In genomic region chr16:48684148-48684547, GRCh38 we compare ENCODE assay signal across 29 cellular contexts.
"Had no signal": no experiment of that assay in that cellular context is flagged by ENCODE, and none has a peak within 500 bp of the region (broad histone marks: within the 10 kb centered on the region; RNA-seq: fewer than 3 reads in every experiment).

No MANE protein-coding gene starts in this region.

- H3K36me3 Mint-ChIP-seq: natural killer cell; neural progenitor cell; stimulated activated effector memory CD8-positive, alpha-beta T cell treated with anti-CD3 and anti-CD28 coated beads, Interleukin-12 subunit alpha, Interleukin-12 subunit beta, amount 100 ng/mL, for 72 hours; stimulated activated naive B cell treated with anti-CD40 and anti-IgM and Interleukin-4, amounts not matched to agents 10 μg/mL and 1 μg/mL and 100 μg/mL, for 72 hours had no signal

- H3K4me1 ChIP-seq: parathyroid adenoma, psoas muscle, thyroid gland, upper lobe of left lung, vagina had no signal

- H3K9me3 Mint-ChIP-seq: natural killer cell; neural progenitor cell; stimulated activated effector memory CD8-positive, alpha-beta T cell treated with anti-CD3 and anti-CD28 coated beads, Interleukin-12 subunit alpha, Interleukin-12 subunit beta, amount 100 ng/mL, for 72 hours; stimulated activated naive CD8-positive, alpha-beta T cell treated with anti-CD3 and anti-CD28 coated beads, Interleukin-15, Interleukin-2, amounts not matched to agents 100 ng/mL and 50 ng/mL, for 24 hours had no signal

- H3K4me3 ChIP-seq: neural progenitor cell, ovary, psoas muscle, skin epidermis, smooth muscle cell, spleen, stomach, thoracic aorta, thyroid gland, tibial nerve, upper lobe of left lung, vagina had no signal

- ATAC-seq: natural killer cell; psoas muscle; right cardiac atrium; sciatic nerve; stimulated activated effector memory CD8-positive, alpha-beta T cell treated with anti-CD3 and anti-CD28 coated beads, Interleukin-12 subunit alpha, Interleukin-12 subunit beta, amount 100 ng/mL, for 72 hours; stimulated activated naive B cell treated with anti-CD40 and anti-IgM and Interleukin-4, amounts not matched to agents 10 μg/mL and 1 μg/mL and 100 μg/mL, for 72 hours had no signal

- DNase-seq: natural killer cell; occipital lobe; ovary; posterior cingulate gyrus; psoas muscle; right cardiac atrium; spleen; stimulated activated CD4-positive, alpha-beta T cell treated with anti-CD3 and anti-CD28 coated beads, Interleukin-12 subunit alpha, Interleukin-12 subunit beta, amount 100 ng/mL, for 4 hours; stimulated activated CD4-positive, alpha-beta T cell treated with anti-CD3 and anti-CD28 coated beads, Interleukin-2, amount 100 ng/mL, for 24 hours; stimulated activated CD4-positive, alpha-beta T cell treated with anti-CD3 and anti-CD28 coated beads, Interleukin-2, amount 100 ng/mL, for 48 hours; stimulated activated CD4-positive, alpha-beta T cell treated with anti-CD3 and anti-CD28 coated beads, Interleukin-4, amount 100 ng/mL, for 24 hours; stimulated activated naive B cell treated with anti-CD40 and anti-IgM and Interleukin-4, amounts not matched to agents 10 μg/mL and 1 μg/mL and 100 μg/mL, for 72 hours; stimulated activated naive CD4-positive, alpha-beta T cell treated with Interleukin-2 at 50 U/mL for 16 hours; stomach; thyroid gland; upper lobe of left lung had no signal

- H2AFZ ChIP-seq: neural progenitor cell, parathyroid adenoma had no signal

- H3K4me2 ChIP-seq: neural progenitor cell, smooth muscle cell had no signal

- H3K9ac ChIP-seq: neural progenitor cell, parathyroid adenoma had no signal

- H3K36me3 ChIP-seq: neural progenitor cell, ovary, spleen, stomach, thoracic aorta, thyroid gland, tibial nerve, upper lobe of left lung, vagina had no signal

- H3K4me3 Mint-ChIP-seq: natural killer cell; nephron; neural progenitor cell; stimulated activated effector memory CD8-positive, alpha-beta T cell treated with anti-CD3 and anti-CD28 coated beads, Interleukin-12 subunit alpha, Interleukin-12 subunit beta, amount 100 ng/mL, for 72 hours; stimulated activated naive B cell treated with anti-CD40 and anti-IgM and Interleukin-4, amounts not matched to agents 10 μg/mL and 1 μg/mL and 100 μg/mL, for 72 hours; stimulated activated naive CD8-positive, alpha-beta T cell treated with anti-CD3 and anti-CD28 coated beads, Interleukin-15, Interleukin-2, amounts not matched to agents 100 ng/mL and 50 ng/mL, for 24 hours had no signal

- H3K79me2 ChIP-seq: parathyroid adenoma had no signal

- H3K9me3 ChIP-seq: ovary, psoas muscle, spleen, thoracic aorta, thyroid gland, upper lobe of left lung, vagina had no signal

- H3K27ac Mint-ChIP-seq: natural killer cell; nephron; neural progenitor cell; progenitor cell of endocrine pancreas; stimulated activated effector memory CD8-positive, alpha-beta T cell treated with anti-CD3 and anti-CD28 coated beads, Interleukin-12 subunit alpha, Interleukin-12 subunit beta, amount 100 ng/mL, for 72 hours; stimulated activated naive B cell treated with anti-CD40 and anti-IgM and Interleukin-4, amounts not matched to agents 10 μg/mL and 1 μg/mL and 100 μg/mL, for 72 hours; stimulated activated naive CD8-positive, alpha-beta T cell treated with anti-CD3 and anti-CD28 coated beads, Interleukin-15, Interleukin-2, amounts not matched to agents 100 ng/mL and 50 ng/mL, for 24 hours had no signal

- H3K4me1 Mint-ChIP-seq: natural killer cell; nephron; stimulated activated effector memory CD8-positive, alpha-beta T cell treated with anti-CD3 and anti-CD28 coated beads, Interleukin-12 subunit alpha, Interleukin-12 subunit beta, amount 100 ng/mL, for 72 hours; stimulated activated naive B cell treated with anti-CD40 and anti-IgM and Interleukin-4, amounts not matched to agents 10 μg/mL and 1 μg/mL and 100 μg/mL, for 72 hours had no signal

- FAIRE-seq: urothelium cell line had no signal

- H3K27ac ChIP-seq: neural progenitor cell, ovary, parathyroid adenoma, psoas muscle, skin epidermis, spleen, stomach, thoracic aorta, thyroid gland, tibial nerve, upper lobe of left lung, vagina had no signal

- H3K27me3 ChIP-seq: neural progenitor cell, ovary, thyroid gland, tibial nerve, upper lobe of left lung, vagina had no signal
